ENCODE assay signal across 19 cellular contexts in genomic region chr2:8327371-8328100, GRCh38.
"Had no signal": no experiment of that assay in that cellular context is flagged by ENCODE, and none has a peak within 500 bp of the region (broad histone marks: within the 10 kb centered on the region; RNA-seq: fewer than 3 reads in every experiment).

No MANE protein-coding gene starts in this region.

- H3K4me3 Mint-ChIP-seq: activated CD4-positive, alpha-beta memory T cell treated with anti-CD3 and anti-CD28 coated beads, Interleukin-2, amount 10 ng/mL, durations not matched to agents 7 days and 5 days; activated CD4-positive, alpha-beta T cell treated with anti-CD3 and anti-CD28 coated beads, Interleukin-2, amount 10 ng/mL, durations not matched to agents 24 days and 14 days; activated naive CD4-positive, alpha-beta T cell treated with anti-CD3 and anti-CD28 coated beads, Interleukin-2, amount 10 ng/mL, durations not matched to agents 7 days and 5 days; T-helper 2 cell treated with Interferon-gamma antibody and Interleukin-4, amounts not matched to agents 5 μg/mL and 100 μg/mL, for 36 hours had no signal

- H3K36me3 Mint-ChIP-seq: activated naive CD4-positive, alpha-beta T cell treated with anti-CD3 and anti-CD28 coated beads, Interleukin-2, amount 10 ng/mL, durations not matched to agents 7 days and 5 days had no signal

- H3K4me3 ChIP-seq: body of pancreas, cardiac muscle cell, sigmoid colon, smooth muscle cell, testis, vagina had no signal

- DNase-seq: activated CD4-positive, alpha-beta memory T cell treated with anti-CD3 and anti-CD28 coated beads, Interleukin-2, amount 10 ng/mL, durations not matched to agents 7 days and 5 days; activated CD4-positive, alpha-beta T cell treated with anti-CD3 and anti-CD28 coated beads, Interleukin-2, amount 10 ng/mL, durations not matched to agents 24 days and 14 days; activated effector memory CD4-positive, alpha-beta T cell treated with Interleukin-2 at 50 U/mL for 16 hours; activated naive CD4-positive, alpha-beta T cell treated with anti-CD3 and anti-CD28 coated beads, Interleukin-2, amount 10 ng/mL, durations not matched to agents 7 days and 5 days; anterior cingulate cortex; body of pancreas; effector CD4-positive, alpha-beta T cell; foreskin keratinocyte; sigmoid colon; stimulated activated CD4-positive, alpha-beta T cell treated with anti-CD3 and anti-CD28 coated beads, Interleukin-15, amount 100 ng/mL, for 24 hours; stimulated activated naive CD4-positive, alpha-beta T cell; testis; trophoblast cell had no signal

- H3K27ac ChIP-seq: body of pancreas, cardiac muscle cell, foreskin keratinocyte, sigmoid colon, testis, vagina, VCaP had no signal

- H3K4me2 ChIP-seq: smooth muscle cell had no signal

- H3K4me1 ChIP-seq: foreskin keratinocyte, testis, vagina had no signal

- H3K27me3 ChIP-seq: body of pancreas, cardiac muscle cell, foreskin keratinocyte, sigmoid colon, testis, vagina had no signal

- H3K36me3 ChIP-seq: cardiac muscle cell, sigmoid colon, vagina had no signal

- H3K9me3 ChIP-seq: body of pancreas, sigmoid colon, testis, vagina had no signal

- H3K9me3 Mint-ChIP-seq: activated naive CD4-positive, alpha-beta T cell treated with anti-CD3 and anti-CD28 coated beads, Interleukin-2, amount 10 ng/mL, durations not matched to agents 7 days and 5 days; T-helper 2 cell treated with Interferon-gamma antibody and Interleukin-4, amounts not matched to agents 5 μg/mL and 100 μg/mL, for 36 hours had no signal

- ATAC-seq: activated CD4-positive, CD25-positive, alpha-beta regulatory T cell treated with anti-CD3 and anti-CD28 coated beads, Interleukin-2, amount 50 U/mL, for 24 hours; body of pancreas; foreskin keratinocyte had no signal

- H3K27ac Mint-ChIP-seq: activated CD4-positive, alpha-beta memory T cell treated with anti-CD3 and anti-CD28 coated beads, Interleukin-2, amount 10 ng/mL, durations not matched to agents 7 days and 5 days; activated CD4-positive, alpha-beta T cell treated with anti-CD3 and anti-CD28 coated beads, Interleukin-2, amount 10 ng/mL, durations not matched to agents 24 days and 14 days; activated naive CD4-positive, alpha-beta T cell treated with anti-CD3 and anti-CD28 coated beads, Interleukin-2, amount 10 ng/mL, durations not matched to agents 7 days and 5 days; T-helper 2 cell treated with Interferon-gamma antibody and Interleukin-4, amounts not matched to agents 5 μg/mL and 100 μg/mL, for 36 hours had no signal
